In genomic region chr4:186172551-186172950, GRCh38 we compare ENCODE assay signal across 25 cellular contexts. TPM values are rescaled to one million over a fixed set of nuclear protein-coding genes. Genes with fewer than 3 reads are reported as not detected.
"Had no signal": no experiment of that assay in that cellular context is flagged by ENCODE, and none has a peak within 500 bp of the region (broad histone marks: within the 10 kb centered on the region; RNA-seq: fewer than 3 reads in every experiment).

No MANE protein-coding gene starts in this region.

- ATAC-seq: heart right ventricle; left cardiac atrium; naive thymus-derived CD4-positive, alpha-beta T cell; natural killer cell treated with Interleukin-12 subunit alpha and Interleukin-12 subunit beta and Interleukin-15 and Interleukin-18, amount 100 ng/mL, for 72 hours; right cardiac atrium; sciatic nerve; stimulated activated effector memory CD8-positive, alpha-beta T cell treated with anti-CD3 and anti-CD28 coated beads, Interleukin-12 subunit alpha, Interleukin-12 subunit beta, amount 100 ng/mL, for 72 hours had no signal

- H3K36me3 ChIP-seq: heart right ventricle, left ventricle myocardium inferior, ovary, spleen, suprapubic skin, thoracic aorta, tibial artery, uterus had no signal

- H3K9me3 ChIP-seq: heart right ventricle, left ventricle myocardium inferior, ovary, suprapubic skin, thoracic aorta, tibial artery, uterus had no signal

- DNase-seq: heart right ventricle; kidney glomerular epithelial cell; left cardiac atrium; left ventricle myocardium inferior; mesendoderm; naive thymus-derived CD4-positive, alpha-beta T cell; ovary; retina; right cardiac atrium; spleen; stimulated activated CD4-positive, alpha-beta T cell treated with anti-CD3 and anti-CD28 coated beads, Interleukin-4, amount 100 ng/mL, for 24 hours; stimulated activated naive CD4-positive, alpha-beta T cell; tibial artery; uterus had no signal

- H3K27ac ChIP-seq: heart right ventricle, hepatocyte, left ventricle myocardium inferior, ovary, skin epidermis, spleen, suprapubic skin, thoracic aorta, tibial artery, uterus had no signal

- H3K4me1 ChIP-seq: heart right ventricle, left ventricle myocardium inferior, spleen, suprapubic skin, tibial artery, uterus had no signal

- H3K27me3 ChIP-seq: heart right ventricle, hepatocyte, ovary, spleen, suprapubic skin, tibial artery, uterus had no signal

- H3K4me3 ChIP-seq: heart right ventricle, hepatocyte, left ventricle myocardium inferior, lung, ovary, skin epidermis, spleen, suprapubic skin, thoracic aorta, tibial artery, uterus had no signal

RNA-seq across cellular contexts. Expression of gene KLKB1, which starts 54.8 kb away (rescaled TPM):
- total RNA-seq: mesothelial cell of epicardium, myocyte, progenitor cell of endocrine pancreas, suprapubic skin had no signal
